In the genomic region with DNA sequence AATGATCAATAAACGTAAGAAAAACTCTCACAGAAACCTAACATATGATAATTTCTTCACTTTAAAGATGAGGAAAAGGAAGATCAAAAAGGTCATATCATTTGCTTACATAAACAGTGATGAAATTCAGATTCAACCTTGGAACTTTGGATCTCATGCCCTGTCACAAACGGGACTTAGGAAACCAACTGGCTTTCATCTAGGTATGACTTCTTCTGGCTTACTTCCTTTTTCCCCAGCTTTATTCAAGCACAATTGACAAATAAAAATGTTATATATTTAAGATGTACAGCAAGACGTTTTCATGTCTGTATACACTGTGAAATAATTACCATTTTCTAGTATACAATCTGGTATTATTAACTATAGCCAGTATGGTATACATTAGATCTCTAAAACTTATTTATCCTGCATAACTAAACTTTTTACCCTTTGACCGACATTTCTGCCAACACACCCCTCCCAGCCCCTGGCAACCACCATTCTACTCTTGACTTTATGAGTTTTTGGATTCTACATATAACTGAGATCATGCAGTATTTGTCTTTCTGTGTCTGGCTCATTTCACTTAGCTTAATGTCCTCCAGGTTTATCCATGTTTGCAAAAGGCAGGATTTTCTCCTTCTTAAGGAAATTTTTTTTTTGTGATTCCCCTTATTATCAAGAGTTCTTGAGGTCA, we compare ENCODE assay signal across 17 cellular contexts. TPM values are rescaled to one million over a fixed set of nuclear protein-coding genes. Genes with fewer than 3 reads are reported as not detected.
DNase-seq lines count a peak whose midpoint lies in the region; ATAC-seq, FAIRE-seq and TF ChIP-seq lines count a peak whose summit lies in the region.
"Had no signal": no experiment of that assay in that cellular context is flagged by ENCODE, and none has a peak within 500 bp of the region (broad histone marks: within the 10 kb centered on the region; RNA-seq: fewer than 3 reads in every experiment).

No MANE protein-coding gene starts in this region.

- no peaks in the 10 kb centered on the region for H3K9me2 ChIP-seq in hepatocyte (replicated peaks; ENCODE audit: insufficient read depth)

- TF ChIP-seq EP300 in HepG2 (IDR thresholded peaks at IDR 0.05; ENCODE audit: low read depth in 2 of 2, low read length in 2 of 2) (peak; percentile 66 to 99), HepG2 (CRISPR knock-in tag; IDR thresholded peaks at IDR 0.05; ENCODE audit: borderline replicate concordance) (peak; percentile 86; the same call in 1 of the 2 replicates)

- H3K4me2 ChIP-seq in hepatocyte (peak overlapping the region; percentile 38), HepG2 (ENCODE audit: low read depth, low read length) (peak overlapping the region; percentile 68)
- H3K4me2 ChIP-seq: BLaER1 had no signal

- H4K20me1 ChIP-seq in hepatocyte (ENCODE audit: insufficient read depth, poor library complexity, severe bottlenecking) (no peaks in the 10 kb centered on the region), HepG2 (ENCODE audit: insufficient read depth, low read length) (no peaks in the 10 kb centered on the region)
- H4K20me1 ChIP-seq: BLaER1 had no signal

- intact Hi-C loops in HepG2 (cut with micrococcal nuclease; ENCODE audit: unreplicated experiment), result loop anchor here (1.0 to 2.0 kb wide), 2 partner anchors 9 to 23 kb away; no protein-coding TSS in a partner anchor
- intact Hi-C loops in activated T-helper 2 cell treated with anti-CD3 and anti-CD28 coated beads, Interferon-gamma antibody, Interleukin-2, Interleukin-4, amounts not matched to agents 10 μg/mL and 5 μg/mL and 100 μg/mL, durations not matched to agents 14 hours and 24 hours and 36 hours (cut with micrococcal nuclease), result no loop called here
- intact Hi-C loops in sciatic nerve (cut with DNase I), result no loop called here

- no peaks in the 10 kb centered on the region for H3K4me1 Mint-ChIP-seq in activated T-helper 2 cell treated with anti-CD3 and anti-CD28 coated beads, Interferon-gamma antibody, Interleukin-2, Interleukin-4, amounts not matched to agents 10 μg/mL and 5 μg/mL and 100 μg/mL, durations not matched to agents 14 hours and 24 hours and 36 hours (ENCODE audit: low read depth)
- H3K4me1 Mint-ChIP-seq: CD14-positive monocyte had no signal

- TF ChIP-seq CTCF in hepatocyte (IDR thresholded peaks at IDR 0.05; ENCODE audit: poor library complexity), result no peak
- TF ChIP-seq CTCF in HepG2 (CRISPR knock-in tag; IDR thresholded peaks at IDR 0.05), result no peak

- POLR2A ChIA-PET in HepG2 (lab: Yijun Ruan, JAX), result interaction anchor here (0.6 to 2.7 kb wide), 10 partner anchors 9 to 145 kb away, joined by 3 to 19 read pairs (median 6); partner anchors contain the start of gene COBLL1

- FAIRE-seq in HepG2 (lab: Jason Lieb, UNC) (peak; percentile 93), small intestine (lab: Jason Lieb, UNC) (no peak)
- FAIRE-seq: GM12878 had no signal

- no peak overlapping the region for H3K4me3 ChIP-seq in hepatocyte
- H3K4me3 ChIP-seq in HepG2 (replicated peaks in 1 of 3; ENCODE audit: insufficient read depth in 1 of 3, low read depth in 2 of 3, low read length in 3 of 3), result peak overlapping the region in 2 of 3 experiments; percentile 24 to 34; a peak in 3 of 6 replicates
- no peak overlapping the region for H3K4me3 ChIP-seq in small intestine (ENCODE audit: low read depth in 1 of 2, low read length in 2 of 2)
- H3K4me3 ChIP-seq: BLaER1, GM12878, GM23248, HAP-1 had no signal

- peak overlapping the region; percentile 39 for H3K27ac ChIP-seq in hepatocyte
- H3K27ac ChIP-seq in HepG2 (ENCODE audit: extremely low read length, insufficient read depth, low read length), result peak overlapping the region; percentile 94
- no peak overlapping the region for H3K27ac ChIP-seq in small intestine (ENCODE audit: low read depth in 1 of 2, low read length in 1 of 2)
- H3K27ac ChIP-seq: BLaER1, GM23248 had no signal

- H3K27ac Mint-ChIP-seq in activated T-helper 2 cell treated with anti-CD3 and anti-CD28 coated beads, Interferon-gamma antibody, Interleukin-2, Interleukin-4, amounts not matched to agents 10 μg/mL and 5 μg/mL and 100 μg/mL, durations not matched to agents 14 hours and 24 hours and 36 hours, result no peak overlapping the region
- H3K27ac Mint-ChIP-seq: CD14-positive monocyte; CD8-positive, alpha-beta T cell had no signal

- no peaks in the 10 kb centered on the region for H3K36me3 Mint-ChIP-seq in activated T-helper 2 cell treated with anti-CD3 and anti-CD28 coated beads, Interferon-gamma antibody, Interleukin-2, Interleukin-4, amounts not matched to agents 10 μg/mL and 5 μg/mL and 100 μg/mL, durations not matched to agents 14 hours and 24 hours and 36 hours (ENCODE audit: low read depth)
- H3K36me3 Mint-ChIP-seq: CD14-positive monocyte; CD8-positive, alpha-beta T cell had no signal

- peak overlapping the region; percentile 65 for H3K9ac ChIP-seq in HepG2 (ENCODE audit: insufficient read depth, low read depth, low read length)
- H3K9ac ChIP-seq: BLaER1, GM23248 had no signal

- CTCF ChIA-PET in HepG2 (lab: Yijun Ruan, JAX; ENCODE audit: low intra/inter-chr PET ratio, low total read pairs), result no interaction called here

- H3K9me3 ChIP-seq in hepatocyte (ENCODE audit: low read depth) (no peaks in the 10 kb centered on the region), HepG2 (ENCODE audit: low read length) (no peaks in the 10 kb centered on the region), small intestine (ENCODE audit: control insufficient read depth, low read depth) (no peaks in the 10 kb centered on the region)
- H3K9me3 ChIP-seq: BLaER1, HAP-1 had no signal

- no peak for TF ChIP-seq POLR2A in HepG2 (IDR thresholded peaks at IDR 0.05; ENCODE audit: insufficient read depth in 1 of 2, low read depth in 2 of 2, low read length in 2 of 2)

- H3K36me3 ChIP-seq in hepatocyte (replicated peaks; ENCODE audit: insufficient read depth, low read depth) (no peaks in the 10 kb centered on the region), HepG2 (replicated peaks in 1 of 2; ENCODE audit: control insufficient read depth in 1 of 2, insufficient read depth in 2 of 2, low read length in 2 of 2) (no peaks in the 10 kb centered on the region), small intestine (ENCODE audit: control insufficient read depth in 2 of 2, insufficient read depth in 2 of 2, low read length in 2 of 2) (no peaks in the 10 kb centered on the region)
- H3K36me3 ChIP-seq: BLaER1, HAP-1 had no signal

- no peak overlapping the region for H3K4me3 Mint-ChIP-seq in activated T-helper 2 cell treated with anti-CD3 and anti-CD28 coated beads, Interferon-gamma antibody, Interleukin-2, Interleukin-4, amounts not matched to agents 10 μg/mL and 5 μg/mL and 100 μg/mL, durations not matched to agents 14 hours and 24 hours and 36 hours (ENCODE audit: low read depth)
- H3K4me3 Mint-ChIP-seq: CD14-positive monocyte; CD8-positive, alpha-beta T cell had no signal

- 52% methylated on average over 4 of the region's 4 CpGs for WGBS in hepatocyte (ENCODE audit: low lambda C conversion rate, missing lambda C conversion rate)
- 2% methylated on average over 4 of the region's 4 CpGs for WGBS in HepG2 (ENCODE audit: low lambda C conversion rate)
- WGBS in small intestine, 3 donors, result 25 to 53% (median 37%) methylated on average over 4 of the region's 4 CpGs

- TF ChIP-seq RAD21 in HepG2 (CRISPR knock-in tag; IDR thresholded peaks at IDR 0.05), result no peak; the same call in 1 of the 2 replicates

- TSS peak; percentile 86 for BruUV-seq in HepG2 (replicated peaks; lab: Mats Ljungman, UMichigan)

- ATAC-seq in HepG2 (peak; percentile 94), sciatic nerve (no peak), HG03196 (IDR thresholded peaks at IDR 0.05; ENCODE audit: unreplicated experiment) (no peak)
- ATAC-seq: CD8-positive, alpha-beta T cell; GM12878 had no signal

- in situ Hi-C loops in HepG2 (cut with HindIII; ENCODE audit: extremely low pct_ligation_motif_present, low pct_unique_long_range_greater_than_20kb), result no loop called here

- no peaks in the 10 kb centered on the region for H3K9me3 Mint-ChIP-seq in activated T-helper 2 cell treated with anti-CD3 and anti-CD28 coated beads, Interferon-gamma antibody, Interleukin-2, Interleukin-4, amounts not matched to agents 10 μg/mL and 5 μg/mL and 100 μg/mL, durations not matched to agents 14 hours and 24 hours and 36 hours
- H3K9me3 Mint-ChIP-seq: CD14-positive monocyte; CD8-positive, alpha-beta T cell had no signal

- H3K27me3 Mint-ChIP-seq in activated T-helper 2 cell treated with anti-CD3 and anti-CD28 coated beads, Interferon-gamma antibody, Interleukin-2, Interleukin-4, amounts not matched to agents 10 μg/mL and 5 μg/mL and 100 μg/mL, durations not matched to agents 14 hours and 24 hours and 36 hours (ENCODE audit: low read depth), result peaks cover 14% of the 10 kb centered on the region

- H2AFZ ChIP-seq in hepatocyte (no peak overlapping the region), HepG2 (ENCODE audit: low read length) (no peak overlapping the region)
- H2AFZ ChIP-seq: GM23248 had no signal

- H3K79me2 ChIP-seq in hepatocyte (no peaks in the 10 kb centered on the region), HepG2 (ENCODE audit: insufficient read depth, low read length) (peaks cover 3% of the 10 kb centered on the region)

- H3K4me1 ChIP-seq in hepatocyte (ENCODE audit: insufficient read depth) (peaks cover 23% of the 10 kb centered on the region), HepG2 (ENCODE audit: insufficient read depth, low read length) (peaks cover 50% of the 10 kb centered on the region), small intestine (ENCODE audit: control insufficient read depth in 2 of 2, insufficient read depth in 1 of 2, low read depth in 1 of 2, low read length in 1 of 2) (no peaks in the 10 kb centered on the region)

- peak; percentile 46 for DNase-seq in HuH-7 (ENCODE audit: low spot score)
- DNase-seq in hepatocyte (ENCODE audit: low spot score), result peak; percentile 21
- DNase-seq in HepG2 (ENCODE audit: low spot score), result peak; percentile 97
- peak; percentile 75 for DNase-seq in small intestine
- no peak for DNase-seq in activated T-helper 2 cell treated with anti-CD3 and anti-CD28 coated beads, Interferon-gamma antibody, Interleukin-2, Interleukin-4, amounts not matched to agents 10 μg/mL and 5 μg/mL and 100 μg/mL, durations not matched to agents 14 hours and 24 hours and 36 hours (ENCODE audit: low spot score)
- DNase-seq in sciatic nerve (ENCODE audit: low spot score), result no peak
- DNase-seq: 8988T; Calu3; CD8-positive, alpha-beta T cell; DMS79 treated with DMSO at 0.1 percent for 48 hours; GF-D8; GM23248 had no signal

- H3K27me3 ChIP-seq in hepatocyte (no peaks in the 10 kb centered on the region), HepG2 (ENCODE audit: control insufficient read depth in 1 of 2, insufficient read depth in 2 of 2, low read length in 2 of 2) (no peaks in the 10 kb centered on the region), small intestine (ENCODE audit: control insufficient read depth in 2 of 2, insufficient read depth in 2 of 2, low read length in 2 of 2) (no peaks in the 10 kb centered on the region)
- H3K27me3 ChIP-seq: BLaER1 had no signal

RNA-seq across cellular contexts. Expression of gene COBLL1, which starts 46.0 kb away (rescaled TPM):
- total RNA-seq in hepatocyte, result 146 TPM in 2 replicates
- 87.3 and 108 TPM in 2 replicates for polyA plus RNA-seq in hepatocyte
- 85.4 and 86.8 TPM in 2 replicates for total RNA-seq in HepG2 (2016; rRNA removed; fragmentation: Illumina TruSeq; extraction: Trizol)
- total RNA-seq in HepG2 (2016; cell fraction: cytosol; rRNA removed; fragmentation: Illumina TruSeq; extraction: Trizol; ENCODE audit: low read depth), result 35.1 and 42.3 TPM in 2 replicates
- total RNA-seq in HepG2 (2016; cell fraction: insoluble cytoplasmic fraction; rRNA removed; fragmentation: Illumina TruSeq; extraction: Trizol), result 73.7 and 77.7 TPM in 2 replicates
- 71.4 and 76.7 TPM in 2 replicates for total RNA-seq in HepG2 (2016; cell fraction: membrane; rRNA removed; fragmentation: Illumina TruSeq; extraction: Trizol)
- 248 and 259 TPM in 2 replicates for total RNA-seq in HepG2 (2016; cell fraction: nucleus; rRNA removed; fragmentation: Illumina TruSeq; extraction: Trizol)
- 24.8 and 32.6 TPM in 2 replicates for polyA plus RNA-seq in HepG2 (2011; rRNA removed)
- 19.5 and 26.5 TPM in 2 replicates for polyA plus RNA-seq in HepG2 (2011; cell fraction: cytosol; rRNA removed)
- 33.4 and 41.2 TPM in 2 replicates for polyA plus RNA-seq in HepG2 (2011; cell fraction: nucleus; rRNA removed)
- polyA plus RNA-seq in HepG2 (2012), result 31.4 and 38.1 TPM in 2 replicates
- 6.4 and 6.8 TPM in 2 replicates for polyA plus RNA-seq in HepG2 (2016; cell fraction: cytosol; fragmentation: Illumina TruSeq; extraction: Trizol; ENCODE audit: low read depth)
- polyA plus RNA-seq in HepG2 (2016; cell fraction: insoluble cytoplasmic fraction; fragmentation: Illumina TruSeq; extraction: Trizol; ENCODE audit: low read depth), result 88.1 and 93.4 TPM in 2 replicates
- 23.7 and 27.6 TPM in 2 replicates for polyA plus RNA-seq in HepG2 (2016; cell fraction: membrane; fragmentation: Illumina TruSeq; extraction: Trizol; ENCODE audit: low read depth)
- polyA plus RNA-seq in HepG2 (2016; cell fraction: nucleus; fragmentation: Illumina TruSeq; extraction: Trizol; ENCODE audit: insufficient read depth, low read depth), result 92.3 and 103 TPM in 2 replicates
- 16.0 and 59.5 TPM in 2 replicates for polyA minus RNA-seq in HepG2 (2011; rRNA and poly(A)+ RNA removed; ENCODE audit: low replicate concordance)
- 45.9 and 59.2 TPM in 2 replicates for polyA minus RNA-seq in HepG2 (2011; cell fraction: cytosol; rRNA and poly(A)+ RNA removed)
- 337 and 403 TPM in 2 replicates for polyA minus RNA-seq in HepG2 (2011; cell fraction: nucleus; rRNA and poly(A)+ RNA removed)
- polyA plus RNA-seq in small intestine, result 10 to 100 TPM in 1 of 3 donors, 1 to 10 TPM in 2; 5.4 to 10.1 (median 5.6) TPM
- total RNA-seq in activated T-helper 2 cell treated with anti-CD3 and anti-CD28 coated beads, Interferon-gamma antibody, Interleukin-2, Interleukin-4, amounts not matched to agents 10 μg/mL and 5 μg/mL and 100 μg/mL, durations not matched to agents 14 hours and 24 hours and 36 hours, result 0.11 and 0.14 TPM in 2 replicates
- total RNA-seq in sciatic nerve, result 119 TPM
- polyA plus RNA-seq: GM12878 had no signal

Comparison
In these comparisons a context has a peak if more than half of its experiments do, and no peak if none do; other contexts are left out.
1. DNase-seq: peak in HuH-7 (single experiment), hepatocyte (single experiment), HepG2 (single experiment) and small intestine (single experiment); none in activated T-helper 2 cell treated with anti-CD3 and anti-CD28 coated beads, Interferon-gamma antibody, Interleukin-2, Interleukin-4, amounts not matched to agents 10 μg/mL and 5 μg/mL and 100 μg/mL, durations not matched to agents 14 hours and 24 hours and 36 hours (single experiment) and sciatic nerve (single experiment).
2. H3K27ac ChIP-seq: peak in hepatocyte (single experiment) and HepG2 (single experiment); none in small intestine (0 of 2).
3. H3K4me3 ChIP-seq: peak in HepG2 (2 of 3); none in hepatocyte (single experiment) and small intestine (0 of 2).
4. RNA of gene COBLL1, which starts 46.0 kb away (total RNA-seq): 146 TPM in hepatocyte, 119 TPM in sciatic nerve (single experiment) and 35.1 to 259 TPM in HepG2; 0.11 to 0.14 TPM in activated T-helper 2 cell treated with anti-CD3 and anti-CD28 coated beads, Interferon-gamma antibody, Interleukin-2, Interleukin-4, amounts not matched to agents 10 μg/mL and 5 μg/mL and 100 μg/mL, durations not matched to agents 14 hours and 24 hours and 36 hours; every median in the first group is over 10 times any median in the second.